1 cellular context compared by ENCODE assay signal in genomic region chr19:18319591-18320135, GRCh38.
TF ChIP-seq lines count a peak whose summit lies in the region.

No MANE protein-coding gene starts in this region.

TF ChIP-seq in HepG2, 621 proteins besides CTCF, POLR2A, EP300 and RAD21 (continued from another document and continues in another):
- peak in 1 of 2 experiments; percentile 60; a peak in 1 of 4 replicates for TF ChIP-seq HMGXB4 (CRISPR knock-in tag; IDR thresholded peaks at IDR 0.05; ENCODE audit: borderline replicate concordance in 1 of 2, low read depth in 1 of 2)
- TF ChIP-seq ZNF652 (CRISPR knock-in tag; IDR thresholded peaks at IDR 0.05; ENCODE audit: borderline replicate concordance, low read depth) = peak; percentile 52; the same call in 1 of the 2 replicates
- peak; percentile 68; the same call in 1 of the 2 replicates for TF ChIP-seq PITX1 (CRISPR knock-in tag; IDR thresholded peaks at IDR 0.05)
- peak; percentile 92; the same call in 1 of the 2 replicates for TF ChIP-seq DPF2 (CRISPR knock-in tag; IDR thresholded peaks at IDR 0.05; ENCODE audit: borderline replicate concordance, low read depth)
- peak; percentile 98 for TF ChIP-seq ARNTL (CRISPR knock-in tag; IDR thresholded peaks at IDR 0.05)
- TF ChIP-seq TBL1XR1 (IDR thresholded peaks at IDR 0.05; ENCODE audit: borderline replicate concordance, low read length, partially characterized antibody) = no peak
- 0 out of 2 replicates have a peak, but pooled peaks have one; percentile 27 for TF ChIP-seq SP2 (CRISPR knock-in tag; IDR thresholded peaks at IDR 0.05)
- 0 out of 2 replicates have a peak, but pooled peaks have one; percentile 21 for TF ChIP-seq ZNF3 (CRISPR knock-in tag; IDR thresholded peaks at IDR 0.05)
- TF ChIP-seq TCF7L2 (IDR thresholded peaks at IDR 0.05; ENCODE audit: low read depth, low read length) = no peak
- no peak for TF ChIP-seq ZNF17 (CRISPR knock-in tag; IDR thresholded peaks at IDR 0.05)
- no peak for TF ChIP-seq ZNF44 (CRISPR knock-in tag; IDR thresholded peaks at IDR 0.05)
- peak; percentile 63 for TF ChIP-seq NR2F6 (IDR thresholded peaks at IDR 0.05)
- TF ChIP-seq NR2F6 (CRISPR knock-in tag; IDR thresholded peaks at IDR 0.05) = peak; percentile 86; the same call in 1 of the 2 replicates
- TF ChIP-seq ZIK1 (CRISPR knock-in tag; IDR thresholded peaks at IDR 0.05; ENCODE audit: borderline replicate concordance, low read depth) = 0 out of 2 replicates have a peak, but pooled peaks have one; percentile 34
- no peak for TF ChIP-seq RNF219 (CRISPR knock-in tag; IDR thresholded peaks at IDR 0.05)
- peak; percentile 55 for TF ChIP-seq POLR2AphosphoS5 (IDR thresholded peaks at IDR 0.05; ENCODE audit: low read depth, low read length)
- TF ChIP-seq ISL2 (CRISPR knock-in tag; IDR thresholded peaks at IDR 0.05) = peak; percentile 80; the same call in 1 of the 2 replicates
- TF ChIP-seq SKIL (CRISPR knock-in tag; IDR thresholded peaks at IDR 0.05; ENCODE audit: borderline replicate concordance) = peak; percentile 83
- peak; percentile 72 for TF ChIP-seq MED8 (CRISPR knock-in tag; IDR thresholded peaks at IDR 0.05; ENCODE audit: insufficient replicate concordance)
- TF ChIP-seq PRMT3 (CRISPR knock-in tag; IDR thresholded peaks at IDR 0.05; ENCODE audit: borderline replicate concordance, low read depth) = no peak
- no peak for TF ChIP-seq MTERF4 (CRISPR knock-in tag; IDR thresholded peaks at IDR 0.05)
- TF ChIP-seq KAT8 (CRISPR knock-in tag; IDR thresholded peaks at IDR 0.05) = peak; percentile 67; the same call in 1 of the 2 replicates
- TF ChIP-seq ZNF503 (CRISPR knock-in tag; IDR thresholded peaks at IDR 0.05) = peak; percentile 55; the same call in 1 of the 2 replicates
- TF ChIP-seq GATAD1 (CRISPR knock-in tag; IDR thresholded peaks at IDR 0.05) = peak; percentile 69
- peak; percentile 54 for TF ChIP-seq YEATS4 (CRISPR knock-in tag; IDR thresholded peaks at IDR 0.05; ENCODE audit: borderline replicate concordance)
- TF ChIP-seq NCOA2 (CRISPR knock-in tag; IDR thresholded peaks at IDR 0.05) = peak; percentile 92
- peak; percentile 96 for TF ChIP-seq FOXO1 (CRISPR knock-in tag; IDR thresholded peaks at IDR 0.05)
- no peak for TF ChIP-seq ZNF263 (CRISPR knock-in tag; IDR thresholded peaks at IDR 0.05)
- TF ChIP-seq DBP (CRISPR knock-in tag; IDR thresholded peaks at IDR 0.05; ENCODE audit: not compliant biosample characterization) = no peak
- TF ChIP-seq FOXA3 (CRISPR knock-in tag; IDR thresholded peaks at IDR 0.05) = peak; percentile 98
- TF ChIP-seq POGK (CRISPR knock-in tag; conservative IDR thresholded peaks at IDR 0.05) = 0 out of 2 replicates have a peak, but pooled peaks have one; percentile 30
- TF ChIP-seq NFYC (CRISPR knock-in tag; IDR thresholded peaks at IDR 0.05) = 0 out of 2 replicates have a peak, but pooled peaks have one; percentile 10
- TF ChIP-seq IKZF4 (CRISPR knock-in tag; IDR thresholded peaks at IDR 0.05; ENCODE audit: borderline replicate concordance, low read depth, not compliant biosample characterization) = peak; percentile 69
- TF ChIP-seq RARA (CRISPR knock-in tag; IDR thresholded peaks at IDR 0.05) = peak; percentile 91
- TF ChIP-seq SRY (CRISPR knock-in tag; IDR thresholded peaks at IDR 0.05) = peak; percentile 71; the same call in 1 of the 2 replicates
- TF ChIP-seq U2AF1 (optimal IDR thresholded peaks at IDR 0.05; ENCODE audit: low read depth, low read length) = no peak
- TF ChIP-seq FOSL2 (CRISPR knock-in tag; IDR thresholded peaks at IDR 0.05) = peak; percentile 81
- peak; percentile 95 for TF ChIP-seq SALL1 (CRISPR knock-in tag; IDR thresholded peaks at IDR 0.05)
- no peak for TF ChIP-seq TOPORS (CRISPR knock-in tag; IDR thresholded peaks at IDR 0.05)
- peak; percentile 69; the same call in 1 of the 2 replicates for TF ChIP-seq ZBTB3 (CRISPR knock-in tag; IDR thresholded peaks at IDR 0.05; ENCODE audit: borderline replicate concordance, low read depth)
- TF ChIP-seq ZBTB8A (CRISPR knock-in tag; IDR thresholded peaks at IDR 0.05; ENCODE audit: borderline replicate concordance, low read depth) = no peak
- TF ChIP-seq ZNF615 (CRISPR knock-in tag; IDR thresholded peaks at IDR 0.05; ENCODE audit: borderline replicate concordance) = no peak
- TF ChIP-seq GLI4 (CRISPR knock-in tag; IDR thresholded peaks at IDR 0.05; ENCODE audit: borderline replicate concordance) = 0 out of 2 replicates have a peak, but pooled peaks have one; percentile 24
- no peak for TF ChIP-seq MATR3 (CRISPR knock-in tag; IDR thresholded peaks at IDR 0.05)
- peak; percentile 91 for TF ChIP-seq SOX5 (CRISPR knock-in tag; IDR thresholded peaks at IDR 0.05; ENCODE audit: borderline replicate concordance)
- TF ChIP-seq MLX (CRISPR knock-in tag; IDR thresholded peaks at IDR 0.05) = peak; percentile 89
- peak; percentile 80; the same call in 1 of the 2 replicates for TF ChIP-seq CREM (IDR thresholded peaks at IDR 0.05)
- TF ChIP-seq CREM (CRISPR knock-in tag; IDR thresholded peaks at IDR 0.05) = no peak
- peak; percentile 70 for TF ChIP-seq ZNF121 (CRISPR knock-in tag; IDR thresholded peaks at IDR 0.05)
- no peak for TF ChIP-seq TRIM24 (CRISPR knock-in tag; IDR thresholded peaks at IDR 0.05)
- peak; percentile 73; the same call in 1 of the 2 replicates for TF ChIP-seq ZNF383 (CRISPR knock-in tag; IDR thresholded peaks at IDR 0.05; ENCODE audit: borderline replicate concordance)
- TF ChIP-seq NFE2L2 (IDR thresholded peaks at IDR 0.05; ENCODE audit: low read length) = no peak
- peak; percentile 37; the same call in 1 of the 2 replicates for TF ChIP-seq ZNF605 (CRISPR knock-in tag; IDR thresholded peaks at IDR 0.05)
- 0 out of 2 replicates have a peak, but pooled peaks have one; percentile 50 for TF ChIP-seq ZC3H13 (CRISPR knock-in tag; IDR thresholded peaks at IDR 0.05)
- TF ChIP-seq MEIS1 (CRISPR knock-in tag; IDR thresholded peaks at IDR 0.05; ENCODE audit: borderline replicate concordance) = peak; percentile 86; the same call in 1 of the 2 replicates
- no peak for TF ChIP-seq ZNF33A (CRISPR knock-in tag; IDR thresholded peaks at IDR 0.05; ENCODE audit: borderline replicate concordance)
- no peak for TF ChIP-seq SOX6 (IDR thresholded peaks at IDR 0.05)
- peak; percentile 90 for TF ChIP-seq SOX6 (CRISPR knock-in tag; IDR thresholded peaks at IDR 0.05)
- no peak for TF ChIP-seq MBD4 (IDR thresholded peaks at IDR 0.05; ENCODE audit: borderline replicate concordance, low read length)
- no peak for TF ChIP-seq NONO (IDR thresholded peaks at IDR 0.05)
- TF ChIP-seq NONO (CRISPR knock-in tag; conservative IDR thresholded peaks at IDR 0.05) = peak; percentile 78
